In genomic region chr5:1052641-1053390, GRCh38 we compare ENCODE assay signal across 20 cellular contexts. TPM values are rescaled to one million over a fixed set of nuclear protein-coding genes. Genes with fewer than 3 reads are reported as not detected.
DNase-seq lines count a peak whose midpoint lies in the region; ATAC-seq, FAIRE-seq and TF ChIP-seq lines count a peak whose summit lies in the region.
"Had no signal": no experiment of that assay in that cellular context is flagged by ENCODE, and none has a peak within 500 bp of the region (broad histone marks: within the 10 kb centered on the region; RNA-seq: fewer than 3 reads in every experiment).

No MANE protein-coding gene starts in this region.

- ATAC-seq in A549 (peak in 1 of 2 experiments; percentile 52; a peak in 2 of 6 replicates), PC-3 (no peak), foreskin keratinocyte (peak; percentile 39), GM21360 (IDR thresholded peaks at IDR 0.05; ENCODE audit: unreplicated experiment) (no peak)
- ATAC-seq in CD8-positive, alpha-beta T cell = peak; percentile 15
- ATAC-seq: gastroesophageal sphincter had no signal

- no TSS peak for BruUV-seq in PC-3 (replicated peaks; lab: Mats Ljungman, UMichigan)

- no peaks in the 10 kb centered on the region for H3K9me2 ChIP-seq in PC-3 (replicated peaks; ENCODE audit: low read length)

- no peak for TF ChIP-seq POLR2A in A549 (IDR thresholded peaks at IDR 0.05; ENCODE audit: low read length)

- no peaks in the 10 kb centered on the region for H3K4me1 ChIP-seq in A549
- no peaks in the 10 kb centered on the region for H3K4me1 ChIP-seq in CD8-positive, alpha-beta T cell (ENCODE audit: insufficient read depth, low read length)
- no peaks in the 10 kb centered on the region for H3K4me1 ChIP-seq in PC-3 (ENCODE audit: insufficient read depth, low read length)
- no peaks in the 10 kb centered on the region for H3K4me1 ChIP-seq in foreskin keratinocyte
- H3K4me1 ChIP-seq: gastroesophageal sphincter had no signal

- no peaks in the 10 kb centered on the region for H3K79me2 ChIP-seq in PC-3 (ENCODE audit: low read length)

- H3K9me3 ChIP-seq in A549 = no peaks in the 10 kb centered on the region
- H3K9me3 ChIP-seq in CD8-positive, alpha-beta T cell (ENCODE audit: low read length) = no peaks in the 10 kb centered on the region
- H3K9me3 ChIP-seq in PC-3 (ENCODE audit: low read length) = no peaks in the 10 kb centered on the region
- H3K9me3 ChIP-seq: BE2C, gastroesophageal sphincter had no signal

- peaks cover 11% of the 10 kb centered on the region for H3K36me3 ChIP-seq in CD8-positive, alpha-beta T cell (ENCODE audit: insufficient read depth, low read length)
- peaks cover 12% of the 10 kb centered on the region; the same call in 1 of the 2 replicates for H3K36me3 ChIP-seq in PC-3 (ENCODE audit: low read depth, low read length)
- H3K36me3 ChIP-seq: BE2C had no signal

- no peak overlapping the region for H3K4me3 ChIP-seq in A549
- H3K4me3 ChIP-seq in CD8-positive, alpha-beta T cell (ENCODE audit: low read depth, low read length) = no peak overlapping the region
- H3K4me3 ChIP-seq in PC-3 (ENCODE audit: low read length) = no peak overlapping the region
- no peak overlapping the region for H3K4me3 ChIP-seq in dorsolateral prefrontal cortex
- H3K4me3 ChIP-seq: gastroesophageal sphincter had no signal

- intact Hi-C loops in CD8-positive, alpha-beta T cell (cut with DNase I, micrococcal nuclease) = loop anchor here (1.0 kb wide), 1 partner anchor 87 kb away; no protein-coding TSS in a partner anchor
- intact Hi-C loops in PC-3 (cut with micrococcal nuclease) = no loop called here
- intact Hi-C loops in dorsolateral prefrontal cortex (cut with DNase I) = no loop called here

- H4K20me1 ChIP-seq in PC-3 (ENCODE audit: low read length) = no peaks in the 10 kb centered on the region

- H3K4me2 ChIP-seq in A549 (no peak overlapping the region), PC-3 (ENCODE audit: low read length) (no peak overlapping the region)

- no peaks in the 10 kb centered on the region for H3K27me3 ChIP-seq in CD8-positive, alpha-beta T cell (ENCODE audit: insufficient read depth, low read length)
- H3K27me3 ChIP-seq in PC-3 (ENCODE audit: low read length) = no peaks in the 10 kb centered on the region
- H3K27me3 ChIP-seq in foreskin keratinocyte = no peaks in the 10 kb centered on the region
- peaks cover 0 to 3% (median 0%) of the 10 kb centered on the region in 45 donors for H3K27me3 ChIP-seq in dorsolateral prefrontal cortex
- H3K27me3 ChIP-seq: BE2C, gastroesophageal sphincter had no signal

- no peak overlapping the region for H2AFZ ChIP-seq in PC-3 (ENCODE audit: low read length)

- no peak overlapping the region for H3K9ac ChIP-seq in PC-3 (ENCODE audit: low read length)

- H3K27ac ChIP-seq in A549 = no peak overlapping the region
- H3K27ac ChIP-seq in CD8-positive, alpha-beta T cell (ENCODE audit: low read depth, low read length) = no peak overlapping the region
- H3K27ac ChIP-seq in PC-3 (ENCODE audit: low read length) = no peak overlapping the region
- H3K27ac ChIP-seq in foreskin keratinocyte = no peak overlapping the region
- H3K27ac ChIP-seq in dorsolateral prefrontal cortex = no peak overlapping the region
- H3K27ac ChIP-seq: gastroesophageal sphincter, WERI-Rb-1 had no signal

- H3K4me3 Mint-ChIP-seq in CD8-positive, alpha-beta T cell = no peak overlapping the region
- H3K4me3 Mint-ChIP-seq: immature natural killer cell, neural crest cell had no signal

- peaks cover 2% of the 10 kb centered on the region for H3K4me1 Mint-ChIP-seq in CD8-positive, alpha-beta T cell (ENCODE audit: low read depth)
- H3K4me1 Mint-ChIP-seq: immature natural killer cell had no signal

- no peak for FAIRE-seq in A549 (lab: Jason Lieb, UNC)
- FAIRE-seq: endometrium had no signal

- no peaks in the 10 kb centered on the region for H3K27me3 Mint-ChIP-seq in CD8-positive, alpha-beta T cell (ENCODE audit: low read depth)

- no peak overlapping the region for H3K27ac Mint-ChIP-seq in CD8-positive, alpha-beta T cell

- peaks cover 61% of the 10 kb centered on the region for H3K36me3 Mint-ChIP-seq in CD8-positive, alpha-beta T cell

- no peaks in the 10 kb centered on the region for H3F3A ChIP-seq in PC-3 (ENCODE audit: low read length, unreplicated experiment)

- no peaks in the 10 kb centered on the region for H3K9me3 Mint-ChIP-seq in CD8-positive, alpha-beta T cell

- 0 out of 3 replicates have a peak, but pooled peaks have one; percentile 16 for TF ChIP-seq CTCF in A549 (IDR thresholded peaks at IDR 0.05)
- TF ChIP-seq CTCF in CD8-positive, alpha-beta T cell (IDR thresholded peaks at IDR 0.05) = no peak
- 0 out of 2 replicates have a peak, but pooled peaks have one; percentile 9 for TF ChIP-seq CTCF in PC-3 (conservative IDR thresholded peaks at IDR 0.05; ENCODE audit: low read depth, low read length)
- peak; percentile 58 for TF ChIP-seq CTCF in foreskin keratinocyte (conservative IDR thresholded peaks at IDR 0.05)
- no peak for TF ChIP-seq CTCF in dorsolateral prefrontal cortex (IDR thresholded peaks at IDR 0.05 in 54 of 56, conservative IDR thresholded peaks at IDR 0.05 in 2 of 56; ENCODE audit: low read depth in 1 of 56, partially characterized antibody in 56 of 56)

- TF ChIP-seq EP300 in A549 (IDR thresholded peaks at IDR 0.05) = no peak

- DNase-seq in A549 (ENCODE audit: low read depth in 1 of 2, low spot score in 1 of 2) (peak in 1 of 2 experiments; percentile 45), PC-3 (no peak), foreskin keratinocyte (no peak), medulla oblongata (ENCODE audit: extremely low spot score) (no peak), dorsolateral prefrontal cortex (no peak), NCI-H1417 treated with DMSO at 0.1 percent for 48 hours (lab: John Stamatoyannopoulos, UW) (no peak)
- DNase-seq in CD8-positive, alpha-beta T cell = no peak
- DNase-seq: activated CD8-positive, alpha-beta memory T cell treated with anti-CD3 and anti-CD28 coated beads for 24 hours; BE2C; GOT3; immature natural killer cell; NCI-H2171 treated with DMSO at 0.1 percent for 48 hours; stimulated activated CD4-positive, alpha-beta T cell treated with anti-CD3 and anti-CD28 coated beads, Interleukin-2, amount 100 ng/mL, for 24 hours; substantia nigra; SW 1271; WERI-Rb-1 had no signal

- POLR2A ChIA-PET in A549 (lab: Yijun Ruan, JAX) = no interaction called here
- POLR2A ChIA-PET in CD8-positive, alpha-beta T cell (lab: Charles Lee) = no interaction called here
- POLR2A ChIA-PET in PC-3 (lab: Charles Lee; ENCODE audit: unreplicated experiment) = no interaction called here

- CTCF ChIA-PET in A549 (lab: Yijun Ruan, JAX) = interaction anchor here (0.6 to 2.9 kb wide), 11 partner anchors 16 to 592 kb away, joined by 3 to 25 read pairs (median 5); no protein-coding TSS in a partner anchor
- CTCF ChIA-PET in CD8-positive, alpha-beta T cell (lab: Charles Lee) = interaction anchor here (1.0 to 3.5 kb wide), 4 partner anchors 44 to 87 kb away, joined by 3 to 29 read pairs (median 3); no protein-coding TSS in a partner anchor
- CTCF ChIA-PET in PC-3 (lab: Charles Lee) = no interaction called here

- WGBS in A549 (ENCODE audit: missing lambda C conversion rate) = 81% methylated on average over 18 of the region's 29 CpGs

- TF ChIP-seq RAD21 in A549 (conservative IDR thresholded peaks at IDR 0.05 in 1 of 2, IDR thresholded peaks at IDR 0.05 in 1 of 2) = no peak

TF ChIP-seq in A549, 52 proteins besides CTCF, POLR2A, EP300 and RAD21:
- TF ChIP-seq SMC3 (IDR thresholded peaks at IDR 0.05) = peak; percentile 19; the same call in 1 of the 3 replicates
- TF ChIP-seq CBX8 (IDR thresholded peaks at IDR 0.05) = no peak

RNA-seq across cellular contexts. Expression of gene NKD2, which starts 44.2 kb away (rescaled TPM):
- 1.2 and 1.8 TPM in 2 replicates for polyA plus RNA-seq in A549 (2011; rRNA removed)
- 4.3 and 5.6 TPM in 2 replicates for polyA plus RNA-seq in A549 (2012; cell fraction: cytosol; rRNA removed)
- 17.3 and 32.0 TPM in 2 replicates for polyA plus RNA-seq in A549 (2012; cell fraction: nucleus; rRNA removed)
- polyA plus RNA-seq in A549 (2017; fragmentation: RNase III; extraction: RNeasy Plus Mini Kit Qiagen cat#74134 plus additional on column Dnase treatment) = 4.2 to 5.3 TPM (median 4.4 TPM) in 3 replicates
- 2.8 and 5.3 TPM in 2 replicates for polyA minus RNA-seq in A549 (2011; rRNA and poly(A)+ RNA removed)
- under 1 TPM in 1 of 2 experiments, not detected in 1; 0.33 TPM for total RNA-seq in CD8-positive, alpha-beta T cell
- total RNA-seq in PC-3 (2014; rRNA removed) = 1.6 and 6.7 TPM in 2 replicates
- 0.11 TPM in 1 of 2 replicates, not detected in the other for total RNA-seq in foreskin keratinocyte
- polyA plus RNA-seq in foreskin keratinocyte = not detected in 2 replicates
- total RNA-seq in dorsolateral prefrontal cortex = 10 to 100 TPM in 89 of 120 experiments, 1 to 10 TPM in 31; 4.1 to 25.2 (median 11.7) TPM
- polyA plus RNA-seq: immature natural killer cell had no signal

RNA-seq across cellular contexts. Expression of gene SLC12A7, which starts 59.0 kb away (rescaled TPM):
- polyA plus RNA-seq in A549 (2011; rRNA removed) (11.2 and 12.3 TPM in 2 replicates), A549 (2017; fragmentation: RNase III; extraction: RNeasy Plus Mini Kit Qiagen cat#74134 plus additional on column Dnase treatment) (18.1 to 22.5 TPM (median 19.5 TPM) in 3 replicates), foreskin keratinocyte (2.4 and 2.6 TPM in 2 replicates)
- 15.3 and 19.8 TPM in 2 replicates for polyA plus RNA-seq in A549 (2012; cell fraction: cytosol; rRNA removed)
- 79.7 and 103 TPM in 2 replicates for polyA plus RNA-seq in A549 (2012; cell fraction: nucleus; rRNA removed)
- polyA minus RNA-seq in A549 (2011; rRNA and poly(A)+ RNA removed) = 11.0 and 22.1 TPM in 2 replicates
- total RNA-seq in CD8-positive, alpha-beta T cell = 10 to 100 TPM; 49.0 to 54.2 TPM
- total RNA-seq in PC-3 (2014; rRNA removed) (48.2 and 58.3 TPM in 2 replicates), foreskin keratinocyte (3.7 and 4.3 TPM in 2 replicates), dorsolateral prefrontal cortex (10 to 100 TPM; 10.4 to 49.3 (median 16.7) TPM)

Comparison
In these comparisons a context has a peak if more than half of its experiments do, and no peak if none do; other contexts are left out.
1. ATAC-seq: peak in CD8-positive, alpha-beta T cell (single experiment) and foreskin keratinocyte (single experiment); none in PC-3 (single experiment) and GM21360 (single experiment).
2. CTCF ChIP-seq: peak in A549 (single experiment), PC-3 (single experiment) and foreskin keratinocyte (single experiment); none in CD8-positive, alpha-beta T cell (single experiment) and dorsolateral prefrontal cortex (0 of 56).
3. intact Hi-C loops: an anchor here in CD8-positive, alpha-beta T cell (1.0 kb wide); none called in PC-3 and dorsolateral prefrontal cortex.